23 cellular contexts compared by ENCODE assay signal in genomic region chr3:45911496-45912226, GRCh38. TPM values are rescaled to one million over a fixed set of nuclear protein-coding genes. Genes with fewer than 3 reads are reported as not detected.
A peak's percentile ranks its signal among the peaks of the same experiment; 100 is the strongest.
DNase-seq lines count a peak whose midpoint lies in the region; ATAC-seq, FAIRE-seq and TF ChIP-seq lines count a peak whose summit lies in the region.
"Had no signal": no experiment of that assay in that cellular context is flagged by ENCODE, and none has a peak within 500 bp of the region (broad histone marks: within the 10 kb centered on the region; RNA-seq: fewer than 3 reads in every experiment).

No MANE protein-coding gene starts in this region.

- TF ChIP-seq POLR2A in Peyer's patch (IDR thresholded peaks at IDR 0.05), result no peak

- peak overlapping the region; percentile 47 to 74 (median 52) for H3K27ac ChIP-seq in Peyer's patch
- H3K27ac ChIP-seq: 22Rv1 had no signal

- no peaks in the 10 kb centered on the region for H3K27me3 ChIP-seq in Peyer's patch

- no peak for FAIRE-seq in RCC 7860 (lab: Jason Lieb, UNC)
- FAIRE-seq: D721Med had no signal

- no peaks in the 10 kb centered on the region for H3K9me3 ChIP-seq in Peyer's patch
- H3K9me3 ChIP-seq: SK-N-SH had no signal

- H3K4me3 Mint-ChIP-seq in activated CD8-positive, alpha-beta memory T cell treated with anti-CD3 and anti-CD28 coated beads, Interleukin-2, amount 10 ng/mL, durations not matched to agents 7 days and 5 days, result peak overlapping the region; percentile 25
- H3K4me3 Mint-ChIP-seq in immature natural killer cell, result peak overlapping the region; percentile 25 to 73 (median 50)
- no peak overlapping the region for H3K4me3 Mint-ChIP-seq in progenitor cell of endocrine pancreas (ENCODE audit: low read depth)
- H3K4me3 Mint-ChIP-seq: H9 had no signal

- peaks cover 24% of the 10 kb centered on the region for H3K36me3 Mint-ChIP-seq in activated CD8-positive, alpha-beta memory T cell treated with anti-CD3 and anti-CD28 coated beads, Interleukin-2, amount 10 ng/mL, durations not matched to agents 7 days and 5 days
- peaks cover 22 to 33% (median 32%) of the 10 kb centered on the region in 3 donors for H3K36me3 Mint-ChIP-seq in immature natural killer cell
- H3K36me3 Mint-ChIP-seq in progenitor cell of endocrine pancreas (ENCODE audit: insufficient read depth), result no peaks in the 10 kb centered on the region

- H3K9me3 Mint-ChIP-seq in activated CD8-positive, alpha-beta memory T cell treated with anti-CD3 and anti-CD28 coated beads, Interleukin-2, amount 10 ng/mL, durations not matched to agents 7 days and 5 days (ENCODE audit: low read depth), result no peaks in the 10 kb centered on the region
- H3K9me3 Mint-ChIP-seq in immature natural killer cell, result no peaks in the 10 kb centered on the region
- H3K9me3 Mint-ChIP-seq in progenitor cell of endocrine pancreas (ENCODE audit: low read depth), result no peaks in the 10 kb centered on the region
- H3K9me3 Mint-ChIP-seq: H9 had no signal

- DNase-seq in activated CD8-positive, alpha-beta memory T cell treated with anti-CD3 and anti-CD28 coated beads, Interleukin-2, amount 10 ng/mL, durations not matched to agents 7 days and 5 days, result no peak
- no peak for DNase-seq in activated CD8-positive, alpha-beta memory T cell treated with anti-CD3 and anti-CD28 coated beads for 24 hours
- DNase-seq in Peyer's patch (no peak), immature natural killer cell (peak; percentile 31 to 39 (median 39)), NOMO-1 treated with DMSO at 0.1 percent for 48 hours (lab: John Stamatoyannopoulos, UW; ENCODE audit: unreplicated experiment) (no peak), RCC 7860 (ENCODE audit: low spot score) (no peak), progenitor cell of endocrine pancreas (ENCODE audit: low spot score, unreplicated experiment) (no peak)
- DNase-seq: AML-193, DMS79, H9, NCI-H1105, NCI-H1694, NCI-H2081 treated with DMSO at 0.1 percent for 48 hours, NCI-H510A, NCI-H748 treated with DMSO at 0.1 percent for 48 hours, OCI-M1, RPMI8226, SHP77 treated with DMSO at 0.1 percent for 48 hours, SK-N-SH had no signal

- peak overlapping the region; percentile 45 for H3K27ac Mint-ChIP-seq in activated CD8-positive, alpha-beta memory T cell treated with anti-CD3 and anti-CD28 coated beads, Interleukin-2, amount 10 ng/mL, durations not matched to agents 7 days and 5 days
- H3K27ac Mint-ChIP-seq in immature natural killer cell (peak overlapping the region; percentile 60 to 94 (median 78)), progenitor cell of endocrine pancreas (no peak overlapping the region)
- H3K27ac Mint-ChIP-seq: H9 had no signal

- no peaks in the 10 kb centered on the region for H3K36me3 ChIP-seq in Peyer's patch

- ATAC-seq in activated CD8-positive, alpha-beta memory T cell treated with anti-CD3 and anti-CD28 coated beads, Interleukin-2, amount 10 ng/mL, durations not matched to agents 7 days and 5 days, result no peak
- no peak for ATAC-seq in GM21528 (IDR thresholded peaks at IDR 0.05; ENCODE audit: low FRiP score, unreplicated experiment)

- peaks cover 28% of the 10 kb centered on the region for H3K27me3 Mint-ChIP-seq in activated CD8-positive, alpha-beta memory T cell treated with anti-CD3 and anti-CD28 coated beads, Interleukin-2, amount 10 ng/mL, durations not matched to agents 7 days and 5 days
- H3K27me3 Mint-ChIP-seq in immature natural killer cell (ENCODE audit: low read depth in 3 of 3), result peaks cover 2 to 21% (median 16%) of the 10 kb centered on the region in 3 donors
- H3K27me3 Mint-ChIP-seq in progenitor cell of endocrine pancreas, result no peaks in the 10 kb centered on the region

- CTCF ChIA-PET in activated CD8-positive, alpha-beta memory T cell treated with anti-CD3 and anti-CD28 coated beads, Interleukin-2, amount 10 ng/mL, durations not matched to agents 7 days and 5 days (lab: Charles Lee), result interaction anchor here (1.1 to 2.1 kb wide), 2 partner anchors 18 to 24 kb away, joined by 3 to 7 read pairs; no protein-coding TSS in a partner anchor

- no peak overlapping the region for H3K4me3 ChIP-seq in Peyer's patch

- peaks cover 0 to 17% (median 5%) of the 10 kb centered on the region in 4 donors for H3K4me1 ChIP-seq in Peyer's patch

- TF ChIP-seq CTCF in Peyer's patch (IDR thresholded peaks at IDR 0.05), result no peak
- TF ChIP-seq CTCF in progenitor cell of endocrine pancreas (IDR thresholded peaks at IDR 0.05; ENCODE audit: unreplicated experiment), result no peak

- peaks cover 84% of the 10 kb centered on the region for H3K4me1 Mint-ChIP-seq in activated CD8-positive, alpha-beta memory T cell treated with anti-CD3 and anti-CD28 coated beads, Interleukin-2, amount 10 ng/mL, durations not matched to agents 7 days and 5 days
- H3K4me1 Mint-ChIP-seq in immature natural killer cell (peaks cover 91 to 98% of the 10 kb centered on the region in 2 donors), progenitor cell of endocrine pancreas (ENCODE audit: low read depth) (peaks cover 2% of the 10 kb centered on the region)

RNA-seq across cellular contexts. Expression of gene CCR9, which starts 25.3 kb away (rescaled TPM):
- total RNA-seq in activated CD8-positive, alpha-beta memory T cell treated with anti-CD3 and anti-CD28 coated beads, Interleukin-2, amount 10 ng/mL, durations not matched to agents 7 days and 5 days, result 1 to 10 TPM; 3.2 to 9.7 TPM
- total RNA-seq in Peyer's patch (1 to 10 TPM; 2.1 to 7.4 (median 3.7) TPM), progenitor cell of endocrine pancreas (not detected in 2 replicates)
- not detected for polyA plus RNA-seq in immature natural killer cell
- total RNA-seq: H9, LHCN-M2 had no signal
- polyA plus RNA-seq: SK-N-SH had no signal

RNA-seq across cellular contexts. Expression of gene CXCR6, which starts 31.6 kb away (rescaled TPM):
- 100 to 1,000 TPM in 1 of 2 experiments, 10 to 100 TPM in 1; 49.7 to 109 TPM for total RNA-seq in activated CD8-positive, alpha-beta memory T cell treated with anti-CD3 and anti-CD28 coated beads, Interleukin-2, amount 10 ng/mL, durations not matched to agents 7 days and 5 days
- total RNA-seq in Peyer's patch, result 1 to 10 TPM in 3 of 4 donors, not detected in 1; 1.7 to 3.6 (median 2.5) TPM
- polyA plus RNA-seq in immature natural killer cell, result 10 to 100 TPM in 1 of 3 donors, 1 to 10 TPM in 2; 2.7 to 14.7 (median 8.5) TPM
- not detected in 2 replicates for total RNA-seq in progenitor cell of endocrine pancreas
- total RNA-seq: H9, LHCN-M2 had no signal
- polyA plus RNA-seq: SK-N-SH had no signal

Comparison
In these comparisons a context has a peak if more than half of its experiments do, and no peak if none do; other contexts are left out.
1. DNase-seq: peak in immature natural killer cell (3 of 3); none in activated CD8-positive, alpha-beta memory T cell treated with anti-CD3 and anti-CD28 coated beads, Interleukin-2, amount 10 ng/mL, durations not matched to agents 7 days and 5 days (single experiment), activated CD8-positive, alpha-beta memory T cell treated with anti-CD3 and anti-CD28 coated beads for 24 hours (single experiment), Peyer's patch (0 of 3), NOMO-1 treated with DMSO at 0.1 percent for 48 hours (single experiment), RCC 7860 (single experiment) and progenitor cell of endocrine pancreas (single experiment).
2. RNA of gene CXCR6, which starts 31.6 kb away (total RNA-seq): 49.7 to 109 TPM in activated CD8-positive, alpha-beta memory T cell treated with anti-CD3 and anti-CD28 coated beads, Interleukin-2, amount 10 ng/mL, durations not matched to agents 7 days and 5 days; 1.7 to 3.6 TPM in Peyer's patch and not detected in progenitor cell of endocrine pancreas; every median in the first group is over 10 times any median in the second.